Comparison of ENCODE assay signal across 1 cellular context in the genomic region with DNA sequence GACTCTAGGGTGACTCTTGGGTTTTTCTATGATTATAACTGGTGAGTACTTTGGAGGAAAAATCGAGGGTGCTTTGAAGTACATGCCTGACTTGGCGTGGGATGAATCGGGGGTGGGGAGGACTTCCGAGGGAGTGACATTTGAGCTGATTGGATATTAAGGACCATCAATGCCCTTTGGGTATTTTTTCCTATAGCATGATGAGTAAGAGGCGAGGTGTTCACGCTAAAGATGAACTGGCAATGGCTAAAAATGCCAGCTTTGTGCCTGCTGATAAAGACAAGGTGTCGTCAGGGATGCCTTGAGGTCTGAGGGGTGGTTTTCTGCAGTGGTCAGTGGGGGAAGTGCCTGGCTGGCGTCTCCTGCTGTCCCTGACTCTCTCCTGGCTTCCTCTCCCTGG.
TF ChIP-seq lines count a peak whose summit lies in the region.

No MANE protein-coding gene starts in this region.

TF ChIP-seq in H1, 55 proteins besides CTCF, POLR2A, EP300 and RAD21:
- TF ChIP-seq PHF8 (conservative IDR thresholded peaks at IDR 0.05; ENCODE audit: low read depth, low read length) (no peak), SP1 (IDR thresholded peaks at IDR 0.05; ENCODE audit: low read depth, low read length) (no peak), EGR1 (IDR thresholded peaks at IDR 0.05; ENCODE audit: borderline replicate concordance, low read depth, low read length) (no peak), POU5F1 (IDR thresholded peaks at IDR 0.05; ENCODE audit: low read depth, low read length) (no peak), MAFK (IDR thresholded peaks at IDR 0.05; ENCODE audit: low read depth, low read length) (no peak), JUND (IDR thresholded peaks at IDR 0.05; ENCODE audit: low read length) (no peak), NANOG (IDR thresholded peaks at IDR 0.05; ENCODE audit: insufficient read depth, low read depth, low read length, poor library complexity, severe bottlenecking) (no peak), TBP (IDR thresholded peaks at IDR 0.05; ENCODE audit: low read depth, low read length) (no peak), CHD1 (IDR thresholded peaks at IDR 0.05; ENCODE audit: low read depth, low read length) (no peak), YY1 (IDR thresholded peaks at IDR 0.05; ENCODE audit: low read depth, low read length) (no peak), BACH1 (IDR thresholded peaks at IDR 0.05; ENCODE audit: low read length) (no peak), GTF2F1 (IDR thresholded peaks at IDR 0.05; ENCODE audit: borderline replicate concordance, low read depth, low read length) (no peak), HDAC6 (IDR thresholded peaks at IDR 0.05; ENCODE audit: low read depth, low read length) (no peak), KDM4A (IDR thresholded peaks at IDR 0.05; ENCODE audit: low read depth, low read length, severe bottlenecking) (no peak), KDM1A (IDR thresholded peaks at IDR 0.05; ENCODE audit: borderline replicate concordance, low read length) (no peak), BRCA1 (IDR thresholded peaks at IDR 0.05; ENCODE audit: low read depth, low read length) (no peak), RNF2 (IDR thresholded peaks at IDR 0.05; ENCODE audit: borderline replicate concordance, low read depth, low read length, missing control alignments, poor library complexity, severe bottlenecking) (no peak), SIX5 (IDR thresholded peaks at IDR 0.05; ENCODE audit: low read depth, low read length) (no peak)
- TF ChIP-seq, protein P1, sequence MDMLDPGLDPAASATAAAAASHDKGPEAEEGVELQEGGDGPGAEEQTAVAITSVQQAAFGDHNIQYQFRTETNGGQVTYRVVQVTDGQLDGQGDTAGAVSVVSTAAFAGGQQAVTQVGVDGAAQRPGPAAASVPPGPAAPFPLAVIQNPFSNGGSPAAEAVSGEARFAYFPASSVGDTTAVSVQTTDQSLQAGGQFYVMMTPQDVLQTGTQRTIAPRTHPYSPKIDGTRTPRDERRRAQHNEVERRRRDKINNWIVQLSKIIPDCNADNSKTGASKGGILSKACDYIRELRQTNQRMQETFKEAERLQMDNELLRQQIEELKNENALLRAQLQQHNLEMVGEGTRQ (IDR thresholded peaks at IDR 0.05; ENCODE audit: low read length), result no peak
